ENCODE assay signal across 18 cellular contexts in genomic region chr5:53929596-53929995, GRCh38.
DNase-seq lines count a peak whose midpoint lies in the region; ATAC-seq, FAIRE-seq and TF ChIP-seq lines count a peak whose summit lies in the region.
"Had no signal": no experiment of that assay in that cellular context is flagged by ENCODE, and none has a peak within 500 bp of the region (broad histone marks: within the 10 kb centered on the region; RNA-seq: fewer than 3 reads in every experiment).

No MANE protein-coding gene starts in this region.

- no peak for FAIRE-seq in H1 (lab: Jason Lieb, UNC)
- FAIRE-seq: D721Med, GM12891 had no signal

- H3K14ac ChIP-seq in H1 (ENCODE audit: insufficient read length): no peak overlapping the region

- DNase-seq in NCI-H146 (lab: John Stamatoyannopoulos, UW) (peak; percentile 58), H1 (ENCODE audit: low read depth in 1 of 2, low spot score in 2 of 2) (no peak), natural killer cell (no peak), mucosa of gallbladder (ENCODE audit: low spot score) (no peak), SW480 (ENCODE audit: low spot score) (no peak)
- DNase-seq: CD4-positive, alpha-beta T cell; CD8-positive, alpha-beta memory T cell; DMS 273 treated with DMSO at 0.1 percent for 48 hours; DMS79; EL; GDM1; GOT3; H7 had no signal

- no peak for TF ChIP-seq POLR2A in H1 (IDR thresholded peaks at IDR 0.05; ENCODE audit: control extremely low read depth in 1 of 2, low read depth in 2 of 2, low read length in 2 of 2)

- no peak for TF ChIP-seq CTCF in H1 (IDR thresholded peaks at IDR 0.05; ENCODE audit: control extremely low read depth in 1 of 3, insufficient read depth in 1 of 3, low read depth in 1 of 3, low read length in 3 of 3)
- TF ChIP-seq CTCF in natural killer cell (IDR thresholded peaks at IDR 0.05): no peak

- TF ChIP-seq EP300 in H1 (IDR thresholded peaks at IDR 0.05; ENCODE audit: borderline replicate concordance in 1 of 2, low read depth in 2 of 2, low read length in 2 of 2): no peak

- H2BK120ac ChIP-seq in H1 (replicated peaks; ENCODE audit: low read depth, low read length): no peak overlapping the region

- H3K4me1 ChIP-seq in H1 (replicated peaks in 1 of 4; ENCODE audit: control insufficient read depth in 3 of 4, insufficient read depth in 4 of 4, low read length in 3 of 4): peaks cover 0 to 8% (median under 1%) of the 10 kb centered on the region in 4 experiments; a peak in 1 of 7 replicates

- H3K23me2 ChIP-seq in H1 (ENCODE audit: low read depth, low read length): no peaks in the 10 kb centered on the region

- H4K20me1 ChIP-seq in H1 (replicated peaks in 1 of 2; ENCODE audit: control insufficient read depth in 1 of 2, insufficient read depth in 2 of 2, low read length in 2 of 2): no peaks in the 10 kb centered on the region

- H3K27me3 Mint-ChIP-seq in natural killer cell (ENCODE audit: low read depth in 2 of 2): no peaks in the 10 kb centered on the region
- H3K27me3 Mint-ChIP-seq: CD4-positive, alpha-beta T cell; CD8-positive, alpha-beta memory T cell had no signal

- no peak overlapping the region for H2BK5ac ChIP-seq in H1 (ENCODE audit: low read depth, low read length)

- POLR2A ChIA-PET in H1 (lab: Charles Lee; ENCODE audit: partially characterized antibody): no interaction called here

- H3K27me3 ChIP-seq in H1 (replicated peaks in 1 of 4; ENCODE audit: control insufficient read depth in 3 of 4, extremely low read depth in 1 of 4, insufficient read depth in 3 of 4, low read length in 3 of 4): no peaks in the 10 kb centered on the region

- H3K9me3 Mint-ChIP-seq in natural killer cell: no peaks in the 10 kb centered on the region
- H3K9me3 Mint-ChIP-seq: CD4-positive, alpha-beta T cell; CD8-positive, alpha-beta memory T cell had no signal

- intact Hi-C loops in natural killer cell (cut with micrococcal nuclease): no loop called here

- ATAC-seq in GM18520 (IDR thresholded peaks at IDR 0.05; ENCODE audit: unreplicated experiment) (peak; percentile 58), natural killer cell (no peak)
- ATAC-seq: HCT116 had no signal

- no peaks in the 10 kb centered on the region for H3K9me3 ChIP-seq in H1 (ENCODE audit: insufficient read depth in 2 of 2, low read depth in 1 of 2, low read length in 1 of 2)

- no peak overlapping the region for H3K4me3 ChIP-seq in H1 (ENCODE audit: extremely low read depth in 1 of 4, insufficient read depth in 2 of 4, low read depth in 3 of 4, low read length in 4 of 4)

- TF ChIP-seq RAD21 in H1 (IDR thresholded peaks at IDR 0.05 in 1 of 2, conservative IDR thresholded peaks at IDR 0.05 in 1 of 2; ENCODE audit: low read depth in 2 of 2, low read length in 2 of 2): no peak

- H3K56ac ChIP-seq in H1 (replicated peaks; ENCODE audit: insufficient read length, low read depth, low read length): no peak overlapping the region

- H2AFZ ChIP-seq in H1 (ENCODE audit: low read length): no peak overlapping the region

- 90% methylated on average over 2 of the region's 2 CpGs; no CpG with 5 or more reads in 1 of the 2 experiments for WGBS in H1 (ENCODE audit: extremely low coverage in 1 of 2, insufficient coverage in 1 of 2, insufficient read length in 1 of 2, insufficient replicate concordance in 2 of 2, low coverage in 1 of 2, low lambda C conversion rate in 2 of 2, missing lambda C conversion rate in 1 of 2), 2 experiments

- no peaks in the 10 kb centered on the region for H3K79me1 ChIP-seq in H1 (ENCODE audit: low read depth, low read length)

- no peaks in the 10 kb centered on the region for H3K36me3 ChIP-seq in H1 (ENCODE audit: control insufficient read depth in 2 of 4, insufficient read depth in 4 of 4, low read length in 3 of 4)

- no peak overlapping the region for H4K8ac ChIP-seq in H1 (ENCODE audit: extremely low read depth, insufficient read depth, low read length)

- H3K23ac ChIP-seq in H1 (ENCODE audit: insufficient read length): no peak overlapping the region

- H2BK12ac ChIP-seq in H1 (ENCODE audit: low read depth, low read length): no peak overlapping the region

- CTCF ChIA-PET in H1 (lab: Charles Lee; ENCODE audit: partially characterized antibody): interaction anchor here (0.6 to 1.7 kb wide), 3 partner anchors 11 to 853 kb away, joined by 3 to 4 read pairs (median 4); no protein-coding TSS in a partner anchor

- H3K27ac ChIP-seq in H1 (ENCODE audit: low read depth, low read length): no peak overlapping the region

- no peaks in the 10 kb centered on the region for H3K79me2 ChIP-seq in H1 (ENCODE audit: control insufficient read depth in 1 of 2, insufficient read depth in 2 of 2, low read length in 2 of 2)

- H2BK15ac ChIP-seq in H1 (ENCODE audit: low read length): no peak overlapping the region

- 0 out of 2 replicates have a peak overlapping the region, but pooled peaks have one; percentile 44 for H2BK20ac ChIP-seq in H1 (ENCODE audit: low read length)

- no peak overlapping the region for H4K91ac ChIP-seq in H1 (replicated peaks; ENCODE audit: insufficient read length, low read length)

- H3K27ac Mint-ChIP-seq in natural killer cell: no peak overlapping the region
- H3K27ac Mint-ChIP-seq: CD4-positive, alpha-beta T cell; CD8-positive, alpha-beta memory T cell had no signal

- H3K4me2 ChIP-seq in H1 (ENCODE audit: insufficient read depth in 1 of 2, low read depth in 2 of 2, low read length in 2 of 2): no peak overlapping the region

- no peak overlapping the region for H3K4me3 Mint-ChIP-seq in natural killer cell
- H3K4me3 Mint-ChIP-seq: CD14-positive monocyte; CD4-positive, alpha-beta T cell; CD8-positive, alpha-beta memory T cell had no signal

- no peak overlapping the region for H3K9ac ChIP-seq in H1 (replicated peaks in 1 of 4; ENCODE audit: extremely low read depth in 1 of 4, low read depth in 3 of 4, low read length in 3 of 4)

- H3K4me1 Mint-ChIP-seq in natural killer cell: peaks cover 9 to 21% of the 10 kb centered on the region in 2 donors
- H3K4me1 Mint-ChIP-seq: CD14-positive monocyte; CD8-positive, alpha-beta memory T cell had no signal

- no peak overlapping the region for H3K18ac ChIP-seq in H1 (ENCODE audit: extremely low read depth, low read length)

- no peak overlapping the region for H3K4ac ChIP-seq in H1 (replicated peaks; ENCODE audit: insufficient read length, low read depth, low read length)

- no peak overlapping the region for H2AK5ac ChIP-seq in H1 (ENCODE audit: low read depth, low read length)

- no peak overlapping the region for H4K5ac ChIP-seq in H1 (ENCODE audit: insufficient read length, low read depth, low read length)

- H3K36me3 Mint-ChIP-seq in natural killer cell: no peaks in the 10 kb centered on the region

TF ChIP-seq in H1, 55 proteins besides CTCF, POLR2A, EP300 and RAD21:
- TF ChIP-seq MAFK (IDR thresholded peaks at IDR 0.05; ENCODE audit: low read depth, low read length) (no peak), TBP (IDR thresholded peaks at IDR 0.05; ENCODE audit: low read depth, low read length) (no peak), EZH2 (IDR thresholded peaks at IDR 0.05; ENCODE audit: low read depth, low read length, severe bottlenecking) (no peak), JUN (IDR thresholded peaks at IDR 0.05; ENCODE audit: low read depth, low read length) (no peak), SP4 (IDR thresholded peaks at IDR 0.05; ENCODE audit: low read length) (no peak), GABPA (IDR thresholded peaks at IDR 0.05; ENCODE audit: borderline replicate concordance, insufficient read depth, low read length) (no peak), POLR2AphosphoS5 (IDR thresholded peaks at IDR 0.05; ENCODE audit: low read depth, low read length) (no peak), E2F6 (IDR thresholded peaks at IDR 0.05) (no peak), RNF2 (IDR thresholded peaks at IDR 0.05; ENCODE audit: borderline replicate concordance, low read depth, low read length, missing control alignments, poor library complexity, severe bottlenecking) (no peak), BCL11A (IDR thresholded peaks at IDR 0.05; ENCODE audit: low read depth in 2 of 2, low read length in 2 of 2) (no peak), KDM4A (IDR thresholded peaks at IDR 0.05; ENCODE audit: low read depth, low read length, severe bottlenecking) (no peak), JUND (IDR thresholded peaks at IDR 0.05; ENCODE audit: low read length) (no peak), BRCA1 (IDR thresholded peaks at IDR 0.05; ENCODE audit: low read depth, low read length) (no peak), NANOG (IDR thresholded peaks at IDR 0.05; ENCODE audit: insufficient read depth, low read depth, low read length, poor library complexity, severe bottlenecking) (no peak), SUZ12 (IDR thresholded peaks at IDR 0.05; ENCODE audit: low read length) (no peak)
TF ChIP-seq in H1: peak in this region for 0.
